In the genomic region with DNA sequence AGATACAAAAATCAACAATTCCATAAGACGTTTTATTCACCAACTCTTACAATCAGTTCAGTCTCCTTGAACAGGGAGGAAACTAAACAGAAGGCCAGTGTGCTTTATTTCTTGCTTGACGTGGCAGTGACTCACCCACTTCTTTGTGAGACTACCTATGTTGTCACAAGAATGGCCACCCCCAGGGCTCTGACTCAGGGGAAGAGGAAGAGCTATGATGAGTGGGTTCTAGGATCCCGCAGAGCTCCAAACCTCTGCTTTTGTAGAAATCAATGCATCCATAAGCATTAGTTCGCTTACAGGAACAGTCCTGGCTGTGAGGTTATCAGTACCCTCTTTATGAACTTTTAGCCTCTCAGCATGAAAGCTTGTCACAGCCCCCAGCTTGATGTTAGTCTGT, we compare ENCODE assay signal across 9 cellular contexts.
DNase-seq lines count a peak whose midpoint lies in the region; ATAC-seq lines count a peak whose summit lies in the region.
"Had no signal": no experiment of that assay in that cellular context is flagged by ENCODE, and none has a peak within 500 bp of the region (broad histone marks: within the 10 kb centered on the region; RNA-seq: fewer than 3 reads in every experiment).

No MANE protein-coding gene starts in this region.

- ATAC-seq in stimulated activated naive CD8-positive, alpha-beta T cell treated with anti-CD3 and anti-CD28 coated beads, Interleukin-15, Interleukin-2, amounts not matched to agents 100 U/mL and 50 U/mL, for 24 hours = peak; percentile 32
- no peak for ATAC-seq in stimulated activated naive CD8-positive, alpha-beta T cell treated with anti-CD3 and anti-CD28 coated beads, Interleukin-15, amount 100 ng/mL, for 72 hours
- ATAC-seq in GM19467 (IDR thresholded peaks at IDR 0.05; ENCODE audit: unreplicated experiment) = no peak

- DNase-seq in stimulated activated naive CD8-positive, alpha-beta T cell treated with anti-CD3 and anti-CD28 coated beads, Interleukin-15, Interleukin-2, amounts not matched to agents 100 U/mL and 50 U/mL, for 24 hours = no peak
- DNase-seq in stimulated activated naive CD8-positive, alpha-beta T cell treated with anti-CD3 and anti-CD28 coated beads, Interleukin-15, amount 100 ng/mL, for 72 hours = no peak
- DNase-seq in SW480 (ENCODE audit: low spot score) (peak; percentile 79), iPS-NIHi7 (ENCODE audit: extremely low spot score) (peak; percentile 56), NCI-H1417 (lab: John Stamatoyannopoulos, UW) (no peak), NCI-H1436 (lab: John Stamatoyannopoulos, UW) (no peak), NCI-H526 treated with DMSO at 0.1 percent for 48 hours (lab: John Stamatoyannopoulos, UW) (no peak)
- DNase-seq: activated CD8-positive, alpha-beta memory T cell treated with anti-CD3 and anti-CD28 coated beads for 24 hours had no signal

- no peaks in the 10 kb centered on the region for H3K9me3 Mint-ChIP-seq in stimulated activated naive CD8-positive, alpha-beta T cell treated with anti-CD3 and anti-CD28 coated beads, Interleukin-15, amount 100 ng/mL, for 72 hours

- H3K4me1 Mint-ChIP-seq in stimulated activated naive CD8-positive, alpha-beta T cell treated with anti-CD3 and anti-CD28 coated beads, Interleukin-15, amount 100 ng/mL, for 72 hours = no peaks in the 10 kb centered on the region

- peaks cover 19% of the 10 kb centered on the region for H3K27me3 Mint-ChIP-seq in stimulated activated naive CD8-positive, alpha-beta T cell treated with anti-CD3 and anti-CD28 coated beads, Interleukin-15, amount 100 ng/mL, for 72 hours

- no peak overlapping the region for H3K4me3 Mint-ChIP-seq in stimulated activated naive CD8-positive, alpha-beta T cell treated with anti-CD3 and anti-CD28 coated beads, Interleukin-15, amount 100 ng/mL, for 72 hours

- no peak overlapping the region for H3K27ac Mint-ChIP-seq in stimulated activated naive CD8-positive, alpha-beta T cell treated with anti-CD3 and anti-CD28 coated beads, Interleukin-15, amount 100 ng/mL, for 72 hours

Comparison
In these comparisons a context has a peak if more than half of its experiments do, and no peak if none do; other contexts are left out.
1. DNase-seq: peak in SW480 (single experiment) and iPS-NIHi7 (single experiment); none in stimulated activated naive CD8-positive, alpha-beta T cell treated with anti-CD3 and anti-CD28 coated beads, Interleukin-15, Interleukin-2, amounts not matched to agents 100 U/mL and 50 U/mL, for 24 hours (single experiment), stimulated activated naive CD8-positive, alpha-beta T cell treated with anti-CD3 and anti-CD28 coated beads, Interleukin-15, amount 100 ng/mL, for 72 hours (0 of 2), NCI-H1417 (0 of 3), NCI-H1436 (single experiment) and NCI-H526 treated with DMSO at 0.1 percent for 48 hours (single experiment).